21 cellular contexts compared by ENCODE assay signal in the genomic region with DNA sequence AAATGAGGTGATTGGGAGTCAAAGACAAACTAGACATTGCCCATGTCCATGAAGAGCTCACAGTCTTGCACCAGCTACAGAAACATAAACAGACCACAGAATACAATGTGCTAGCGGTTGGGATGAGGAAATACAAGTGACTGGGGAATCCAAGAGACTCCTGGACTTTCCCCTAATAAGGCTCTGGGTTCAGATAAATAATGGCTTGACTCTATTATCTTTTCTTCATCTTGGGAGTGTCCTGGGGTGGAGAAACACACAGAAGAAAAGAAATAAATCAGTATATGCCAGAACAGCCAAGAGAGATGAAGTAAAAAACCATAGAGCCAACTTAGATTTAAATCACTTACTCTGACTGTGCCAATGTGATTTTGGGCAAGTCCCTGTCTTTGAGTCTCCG.
DNase-seq lines count a peak whose midpoint lies in the region; ATAC-seq and TF ChIP-seq lines count a peak whose summit lies in the region.
"Had no signal": no experiment of that assay in that cellular context is flagged by ENCODE, and none has a peak within 500 bp of the region (broad histone marks: within the 10 kb centered on the region; RNA-seq: fewer than 3 reads in every experiment).

No MANE protein-coding gene starts in this region.

- H3K36me3 ChIP-seq in PC-3 (ENCODE audit: low read depth, low read length), result no peaks in the 10 kb centered on the region

- H4K20me1 ChIP-seq in PC-3 (ENCODE audit: low read length), result no peaks in the 10 kb centered on the region

- no peaks in the 10 kb centered on the region for H3F3A ChIP-seq in PC-3 (ENCODE audit: low read length, unreplicated experiment)

- in situ Hi-C loops in Caki2 (cut with HindIII; ENCODE audit: low pct_unique_long_range_greater_than_20kb, low sequenced_read_pairs), result no loop called here

- H3K4me3 ChIP-seq in PC-3 (ENCODE audit: low read length), result no peak overlapping the region

- TF ChIP-seq CTCF in PC-3 (conservative IDR thresholded peaks at IDR 0.05; ENCODE audit: low read depth, low read length), result no peak

- ATAC-seq in sciatic nerve (peak; percentile 86), PC-3 (no peak), GM21576 (IDR thresholded peaks at IDR 0.05; ENCODE audit: unreplicated experiment) (no peak)
- ATAC-seq: CD8-positive, alpha-beta T cell had no signal

- no peak overlapping the region for H3K4me2 ChIP-seq in PC-3 (ENCODE audit: low read length)

- no peaks in the 10 kb centered on the region for H3K9me3 ChIP-seq in PC-3 (ENCODE audit: low read length)

- H3K27ac ChIP-seq in PC-3 (ENCODE audit: low read length), result no peak overlapping the region

- BruUV-seq in PC-3 (replicated peaks; lab: Mats Ljungman, UMichigan), result no TSS peak

- POLR2A ChIA-PET in PC-3 (lab: Charles Lee; ENCODE audit: unreplicated experiment), result no interaction called here

- CTCF ChIA-PET in PC-3 (lab: Charles Lee), result no interaction called here

- peaks cover 14% of the 10 kb centered on the region for H3K4me1 ChIP-seq in PC-3 (ENCODE audit: insufficient read depth, low read length)

- H2AFZ ChIP-seq in PC-3 (ENCODE audit: low read length), result no peak overlapping the region

- intact Hi-C loops in sciatic nerve (cut with DNase I), result loop anchor here (5.0 kb wide), 1 partner anchor 849 kb away; no protein-coding TSS in a partner anchor
- intact Hi-C loops in PC-3 (cut with micrococcal nuclease), result no loop called here

- H3K9ac ChIP-seq in PC-3 (ENCODE audit: low read length), result no peak overlapping the region

- H3K79me2 ChIP-seq in PC-3 (ENCODE audit: low read length), result no peaks in the 10 kb centered on the region

- DNase-seq in Caki2 (ENCODE audit: low read depth) (peak; percentile 55), amniotic epithelial cell (ENCODE audit: low read depth) (peak; percentile 99), fibroblast of peridontal ligament (ENCODE audit: extremely low read depth) (peak; percentile 25), sciatic nerve (ENCODE audit: low spot score) (no peak), PC-3 (no peak), NCI-H1417 treated with DMSO at 0.1 percent for 48 hours (lab: John Stamatoyannopoulos, UW) (no peak), NCI-H1105 treated with DMSO at 0.1 percent for 48 hours (lab: John Stamatoyannopoulos, UW) (no peak)
- DNase-seq: C1 segment of cervical spinal cord; CD8-positive, alpha-beta T cell; H7; MM.1S; NCI-H1092 treated with DMSO at 0.1 percent for 48 hours; NCI-H1694; NCI-H2081; NCI-H2171; NCI-H345; NCI-H524; NCI-H774; NK-92 treated with Interleukin-12 subunit alpha and Interleukin-12 subunit beta, amount 100 ng/mL, for 24 hours; SW 1271 had no signal

- no peaks in the 10 kb centered on the region for H3K9me2 ChIP-seq in PC-3 (replicated peaks; ENCODE audit: low read length)

- no peaks in the 10 kb centered on the region for H3K27me3 ChIP-seq in PC-3 (ENCODE audit: low read length)

Comparison
In these comparisons a context has a peak if more than half of its experiments do, and no peak if none do; other contexts are left out.
1. DNase-seq: peak in Caki2 (single experiment), amniotic epithelial cell (single experiment) and fibroblast of peridontal ligament (single experiment); none in sciatic nerve (single experiment), PC-3 (single experiment), NCI-H1417 treated with DMSO at 0.1 percent for 48 hours (single experiment) and NCI-H1105 treated with DMSO at 0.1 percent for 48 hours (single experiment).